ENCODE assay signal across 9 cellular contexts in the genomic region with DNA sequence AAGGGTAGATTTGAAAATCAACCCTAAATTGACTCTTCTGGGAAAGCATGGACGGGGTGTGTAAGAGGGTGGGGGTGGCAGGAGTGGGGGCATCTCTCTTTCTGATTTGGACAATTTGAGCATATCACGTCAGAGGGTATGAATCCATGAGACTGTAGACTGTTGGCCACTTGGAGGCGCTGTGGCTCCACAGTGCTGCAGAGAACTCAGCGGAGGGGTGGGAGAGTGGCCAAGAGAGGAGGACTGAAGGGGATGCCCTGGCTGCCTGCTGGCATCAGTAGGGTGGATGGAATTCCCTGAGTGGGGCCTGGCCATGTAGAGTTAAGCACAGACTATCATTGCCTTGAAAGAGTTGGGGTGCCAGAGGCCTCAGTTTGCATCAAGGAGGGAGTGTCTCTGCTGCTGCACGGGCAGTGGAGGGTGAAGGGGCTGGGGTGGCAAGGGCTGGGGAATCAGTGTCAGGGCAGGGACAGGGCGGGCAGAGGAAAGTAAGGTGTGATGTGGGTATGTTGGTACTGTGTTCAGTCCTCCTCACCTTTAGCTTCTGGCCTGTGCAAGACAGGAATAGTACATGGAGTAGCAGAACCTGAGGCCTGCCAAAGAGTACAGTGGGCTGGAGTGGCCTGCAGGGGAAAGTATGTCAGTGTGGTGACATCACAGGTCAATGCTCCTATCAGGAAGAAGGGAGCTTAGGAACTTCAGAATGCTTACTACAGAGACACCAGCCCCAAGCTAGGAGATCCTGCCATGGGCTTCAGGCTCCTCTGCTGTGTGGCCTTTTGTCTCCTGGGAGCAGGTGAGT.
DNase-seq lines count a peak whose midpoint lies in the region; ATAC-seq, FAIRE-seq and TF ChIP-seq lines count a peak whose summit lies in the region.
"Had no signal": no experiment of that assay in that cellular context is flagged by ENCODE, and none has a peak within 500 bp of the region (broad histone marks: within the 10 kb centered on the region; RNA-seq: fewer than 3 reads in every experiment).

No MANE protein-coding gene starts in this region.

- FAIRE-seq in astrocyte (lab: Jason Lieb, UNC), result no peak

- no CpG with 5 or more reads among the region's 6 CpGs for WGBS in neuronal stem cell (ENCODE audit: extremely low coverage in 2 of 2, insufficient read length in 2 of 2, insufficient replicate concordance in 1 of 2), 2 donors

- H3K27me3 ChIP-seq in astrocyte (ENCODE audit: insufficient read depth, low read length) (no peaks in the 10 kb centered on the region), neuronal stem cell (ENCODE audit: control insufficient read depth in 3 of 3, insufficient read depth in 3 of 3, low read depth in 1 of 3, low read length in 3 of 3) (no peaks in the 10 kb centered on the region)

- H3K79me1 ChIP-seq in neuronal stem cell (ENCODE audit: low read depth, low read length), result no peaks in the 10 kb centered on the region

- H2AK5ac ChIP-seq in neuronal stem cell (ENCODE audit: low read depth, low read length), result no peak overlapping the region

- H2AFZ ChIP-seq in astrocyte (ENCODE audit: low read depth, low read length) (no peak overlapping the region), neuronal stem cell (ENCODE audit: low read length) (no peak overlapping the region)

- H4K91ac ChIP-seq in neuronal stem cell (ENCODE audit: low read depth, low read length, poor library complexity), result no peak overlapping the region

- no peaks in the 10 kb centered on the region for H4K20me1 ChIP-seq in astrocyte (ENCODE audit: insufficient read depth, low read length)

- H3K18ac ChIP-seq in neuronal stem cell (ENCODE audit: low read length), result peak overlapping the region; percentile 36

- no peaks in the 10 kb centered on the region for H3K4me1 ChIP-seq in astrocyte (ENCODE audit: insufficient read depth, low read length)
- H3K4me1 ChIP-seq in neuronal stem cell (ENCODE audit: control insufficient read depth in 2 of 2, insufficient read depth in 1 of 2, low read depth in 1 of 2, low read length in 2 of 2), result no peaks in the 10 kb centered on the region

- H3K27ac ChIP-seq in astrocyte (ENCODE audit: low read depth, low read length), result no peak overlapping the region
- no peak overlapping the region for H3K27ac ChIP-seq in neuronal stem cell (replicated peaks; ENCODE audit: low read length)

- H2BK15ac ChIP-seq in neuronal stem cell (ENCODE audit: low read length), result no peak overlapping the region

- H3K27me3 Mint-ChIP-seq in astrocyte (ENCODE audit: low read depth, unreplicated experiment), result peaks cover 10% of the 10 kb centered on the region
- H3K27me3 Mint-ChIP-seq: natural killer cell treated with Interleukin-12 subunit alpha and Interleukin-12 subunit beta and Interleukin-15 and Interleukin-18, amount 100 ng/mL, for 72 hours had no signal

- H2BK12ac ChIP-seq in neuronal stem cell (ENCODE audit: low read length), result no peak overlapping the region

- H3K9me3 ChIP-seq in astrocyte (ENCODE audit: insufficient read depth, low read depth, low read length) (no peaks in the 10 kb centered on the region), neuronal stem cell (replicated peaks in 1 of 2; ENCODE audit: control insufficient read depth in 2 of 2, insufficient read depth in 1 of 2, low read depth in 1 of 2, low read length in 2 of 2) (no peaks in the 10 kb centered on the region)

- no peak overlapping the region for H3K9ac ChIP-seq in astrocyte (ENCODE audit: low read length)
- H3K9ac ChIP-seq in neuronal stem cell (ENCODE audit: low read depth, low read length, poor library complexity), result no peak overlapping the region

- H4K8ac ChIP-seq in neuronal stem cell (ENCODE audit: low read depth, low read length), result no peak overlapping the region

- H3K4me3 ChIP-seq in astrocyte (ENCODE audit: insufficient read depth, low read depth, low read length) (no peak overlapping the region), neuronal stem cell (ENCODE audit: low read length in 2 of 2) (no peak overlapping the region)

- no peaks in the 10 kb centered on the region for H3K36me3 Mint-ChIP-seq in astrocyte (ENCODE audit: low read depth, unreplicated experiment)
- H3K36me3 Mint-ChIP-seq: natural killer cell treated with Interleukin-12 subunit alpha and Interleukin-12 subunit beta and Interleukin-15 and Interleukin-18, amount 100 ng/mL, for 72 hours had no signal

- no peaks in the 10 kb centered on the region for H3K9me3 Mint-ChIP-seq in astrocyte (ENCODE audit: unreplicated experiment)
- H3K9me3 Mint-ChIP-seq: natural killer cell treated with Interleukin-12 subunit alpha and Interleukin-12 subunit beta and Interleukin-15 and Interleukin-18, amount 100 ng/mL, for 72 hours had no signal

- no peak overlapping the region for H2BK5ac ChIP-seq in neuronal stem cell (ENCODE audit: low read length)

- H3K4me2 ChIP-seq in astrocyte (ENCODE audit: low read length), result no peak overlapping the region
- H3K4me2 ChIP-seq in neuronal stem cell (ENCODE audit: insufficient read depth, low read length, poor library complexity, severe bottlenecking), result no peak overlapping the region

- H3K4ac ChIP-seq in neuronal stem cell (ENCODE audit: low read length), result no peak overlapping the region

- H3K79me2 ChIP-seq in astrocyte (ENCODE audit: insufficient read depth, low read length), result no peaks in the 10 kb centered on the region

- DNase-seq in OCI-M1 (lab: John Stamatoyannopoulos, UW) (peak; percentile 41), astrocyte (ENCODE audit: low read depth) (no peak), neuronal stem cell (ENCODE audit: low spot score) (peak; percentile 51), NCI-H345 treated with DMSO at 0.1 percent for 48 hours (lab: John Stamatoyannopoulos, UW; ENCODE audit: unreplicated experiment) (no peak), AG20443 (ENCODE audit: low spot score) (no peak)

- H3K23ac ChIP-seq in neuronal stem cell (ENCODE audit: low read depth, low read length, poor library complexity), result peak overlapping the region; percentile 30

- H3K27ac Mint-ChIP-seq in astrocyte (ENCODE audit: unreplicated experiment), result peak overlapping the region; percentile 3
- H3K27ac Mint-ChIP-seq: natural killer cell treated with Interleukin-12 subunit alpha and Interleukin-12 subunit beta and Interleukin-15 and Interleukin-18, amount 100 ng/mL, for 72 hours had no signal

- H3K36me3 ChIP-seq in astrocyte (ENCODE audit: insufficient read depth, low read length), result no peaks in the 10 kb centered on the region
- H3K36me3 ChIP-seq in neuronal stem cell (replicated peaks in 1 of 2; ENCODE audit: control insufficient read depth in 2 of 2, insufficient read depth in 2 of 2, low read length in 2 of 2), result no peaks in the 10 kb centered on the region

- no peak overlapping the region for H3K4me3 Mint-ChIP-seq in astrocyte (ENCODE audit: unreplicated experiment)
- H3K4me3 Mint-ChIP-seq: natural killer cell treated with Interleukin-12 subunit alpha and Interleukin-12 subunit beta and Interleukin-15 and Interleukin-18, amount 100 ng/mL, for 72 hours had no signal

- ATAC-seq in GM18909 (IDR thresholded peaks at IDR 0.05; ENCODE audit: poor library complexity, unreplicated experiment) (peak; percentile 41), GM21717 (IDR thresholded peaks at IDR 0.05; ENCODE audit: unreplicated experiment) (no peak), HG03039 (IDR thresholded peaks at IDR 0.05; ENCODE audit: unreplicated experiment) (no peak)

- TF ChIP-seq CTCF in astrocyte (IDR thresholded peaks at IDR 0.05; ENCODE audit: insufficient read depth, low read depth, low read length), result peak; percentile 24

- H3K14ac ChIP-seq in neuronal stem cell (ENCODE audit: low read length), result no peak overlapping the region

- no peaks in the 10 kb centered on the region for H3K4me1 Mint-ChIP-seq in astrocyte (ENCODE audit: low read depth, unreplicated experiment)

- no peak overlapping the region for H2BK120ac ChIP-seq in neuronal stem cell (ENCODE audit: low read depth, low read length)

Comparison
In these comparisons a context has a peak if more than half of its experiments do, and no peak if none do; other contexts are left out.
1. DNase-seq: peak in OCI-M1 (single experiment) and neuronal stem cell (single experiment); none in astrocyte (single experiment), NCI-H345 treated with DMSO at 0.1 percent for 48 hours (single experiment) and AG20443 (single experiment).